1 cellular context compared by ENCODE assay signal in the genomic region with DNA sequence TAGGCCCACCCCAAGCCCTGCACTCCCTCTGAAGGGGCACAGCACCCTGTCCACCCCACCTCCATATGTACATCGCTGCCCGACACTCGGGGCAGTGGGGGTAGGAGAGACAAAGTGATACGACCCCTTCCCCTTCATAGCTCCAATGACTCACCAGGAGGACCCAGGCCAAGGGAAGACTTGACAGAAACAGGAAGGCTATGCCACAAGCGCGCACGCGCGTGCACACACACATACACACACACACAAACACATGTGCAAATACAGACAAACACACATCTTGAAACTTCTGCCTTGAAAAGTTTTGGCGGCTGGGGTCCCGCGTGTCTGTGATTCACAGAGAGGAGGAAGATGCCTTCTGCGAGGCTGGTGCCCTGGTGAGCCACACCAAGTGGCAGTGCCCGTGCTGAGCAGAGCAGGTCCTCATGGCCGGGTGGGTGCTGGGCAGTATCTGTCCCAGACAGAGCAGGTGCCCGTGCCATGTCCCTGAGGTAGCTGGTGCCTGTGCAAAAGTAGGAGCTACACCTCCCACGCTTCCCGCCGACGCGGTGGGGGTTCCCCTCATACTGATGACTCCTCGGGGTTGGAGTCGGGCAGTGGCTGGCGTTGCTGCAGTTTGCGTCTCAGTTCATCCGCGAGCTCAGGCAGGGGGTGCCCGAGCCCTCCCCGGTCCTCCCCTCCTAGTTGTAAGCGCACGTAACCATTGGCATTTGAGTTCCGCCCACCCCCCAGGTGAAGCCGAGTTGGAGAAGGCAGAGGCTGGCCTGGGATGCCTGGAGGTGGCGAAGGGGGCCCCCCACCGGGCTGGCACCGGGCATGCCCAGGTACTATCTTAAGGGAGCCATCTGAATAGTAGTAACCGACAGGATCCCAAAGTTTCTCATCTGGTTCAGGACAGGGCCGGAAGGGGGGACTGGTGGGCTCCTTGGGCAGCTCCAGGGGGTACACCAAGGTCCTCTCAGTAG.
A peak's percentile ranks its signal among the peaks of the same experiment; 100 is the strongest.
TF ChIP-seq lines count a peak whose summit lies in the region.

No MANE protein-coding gene starts in this region.

TF ChIP-seq in HepG2, 621 proteins besides CTCF, POLR2A, EP300 and RAD21:
- peak; percentile 87 for TF ChIP-seq AGO2 (optimal IDR thresholded peaks at IDR 0.05; ENCODE audit: low read depth, low read length)
- peak; percentile 32; the same call in 1 of the 2 replicates for TF ChIP-seq POLR2G (IDR thresholded peaks at IDR 0.05; ENCODE audit: low read depth, low read length)
- TF ChIP-seq, protein P1, sequence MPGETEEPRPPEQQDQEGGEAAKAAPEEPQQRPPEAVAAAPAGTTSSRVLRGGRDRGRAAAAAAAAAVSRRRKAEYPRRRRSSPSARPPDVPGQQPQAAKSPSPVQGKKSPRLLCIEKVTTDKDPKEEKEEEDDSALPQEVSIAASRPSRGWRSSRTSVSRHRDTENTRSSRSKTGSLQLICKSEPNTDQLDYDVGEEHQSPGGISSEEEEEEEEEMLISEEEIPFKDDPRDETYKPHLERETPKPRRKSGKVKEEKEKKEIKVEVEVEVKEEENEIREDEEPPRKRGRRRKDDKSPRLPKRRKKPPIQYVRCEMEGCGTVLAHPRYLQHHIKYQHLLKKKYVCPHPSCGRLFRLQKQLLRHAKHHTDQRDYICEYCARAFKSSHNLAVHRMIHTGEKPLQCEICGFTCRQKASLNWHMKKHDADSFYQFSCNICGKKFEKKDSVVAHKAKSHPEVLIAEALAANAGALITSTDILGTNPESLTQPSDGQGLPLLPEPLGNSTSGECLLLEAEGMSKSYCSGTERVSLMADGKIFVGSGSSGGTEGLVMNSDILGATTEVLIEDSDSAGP (CRISPR knock-in tag; IDR thresholded peaks at IDR 0.05; ENCODE audit: borderline replicate concordance) = 0 out of 2 replicates have a peak, but pooled peaks have one; percentile 3
- peak; percentile 88 for TF ChIP-seq HNRNPL (IDR thresholded peaks at IDR 0.05; ENCODE audit: low read depth, low read length)
- TF ChIP-seq, protein P2, sequence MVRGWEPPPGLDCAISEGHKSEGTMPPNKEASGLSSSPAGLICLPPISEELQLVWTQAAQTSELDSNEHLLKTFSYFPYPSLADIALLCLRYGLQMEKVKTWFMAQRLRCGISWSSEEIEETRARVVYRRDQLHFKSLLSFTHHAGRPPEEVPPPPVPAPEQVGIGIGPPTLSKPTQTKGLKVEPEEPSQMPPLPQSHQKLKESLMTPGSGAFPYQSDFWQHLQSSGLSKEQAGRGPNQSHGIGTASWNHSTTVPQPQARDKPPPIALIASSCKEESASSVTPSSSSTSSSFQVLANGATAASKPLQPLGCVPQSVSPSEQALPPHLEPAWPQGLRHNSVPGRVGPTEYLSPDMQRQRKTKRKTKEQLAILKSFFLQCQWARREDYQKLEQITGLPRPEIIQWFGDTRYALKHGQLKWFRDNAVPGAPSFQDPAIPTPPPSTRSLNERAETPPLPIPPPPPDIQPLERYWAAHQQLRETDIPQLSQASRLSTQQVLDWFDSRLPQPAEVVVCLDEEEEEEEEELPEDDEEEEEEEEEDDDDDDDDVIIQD (CRISPR knock-in tag; IDR thresholded peaks at IDR 0.05; ENCODE audit: low read depth) = no peak
- no peak for TF ChIP-seq SMARCC2 (IDR thresholded peaks at IDR 0.05)
- 0 out of 2 replicates have a peak, but pooled peaks have one; percentile 16 for TF ChIP-seq ZBTB38 (CRISPR knock-in tag; IDR thresholded peaks at IDR 0.05)
- TF ChIP-seq RBM22 (optimal IDR thresholded peaks at IDR 0.05; ENCODE audit: low read length) = peak; percentile 35
- TF ChIP-seq, protein P3, sequence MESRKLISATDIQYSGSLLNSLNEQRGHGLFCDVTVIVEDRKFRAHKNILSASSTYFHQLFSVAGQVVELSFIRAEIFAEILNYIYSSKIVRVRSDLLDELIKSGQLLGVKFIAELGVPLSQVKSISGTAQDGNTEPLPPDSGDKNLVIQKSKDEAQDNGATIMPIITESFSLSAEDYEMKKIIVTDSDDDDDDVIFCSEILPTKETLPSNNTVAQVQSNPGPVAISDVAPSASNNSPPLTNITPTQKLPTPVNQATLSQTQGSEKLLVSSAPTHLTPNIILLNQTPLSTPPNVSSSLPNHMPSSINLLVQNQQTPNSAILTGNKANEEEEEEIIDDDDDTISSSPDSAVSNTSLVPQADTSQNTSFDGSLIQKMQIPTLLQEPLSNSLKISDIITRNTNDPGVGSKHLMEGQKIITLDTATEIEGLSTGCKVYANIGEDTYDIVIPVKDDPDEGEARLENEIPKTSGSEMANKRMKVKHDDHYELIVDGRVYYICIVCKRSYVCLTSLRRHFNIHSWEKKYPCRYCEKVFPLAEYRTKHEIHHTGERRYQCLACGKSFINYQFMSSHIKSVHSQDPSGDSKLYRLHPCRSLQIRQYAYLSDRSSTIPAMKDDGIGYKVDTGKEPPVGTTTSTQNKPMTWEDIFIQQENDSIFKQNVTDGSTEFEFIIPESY (CRISPR knock-in tag; IDR thresholded peaks at IDR 0.05) = peak; percentile 62; the same call in 1 of the 2 replicates
- peak; percentile 74 for TF ChIP-seq RBFOX2 (IDR thresholded peaks at IDR 0.05; ENCODE audit: low read depth, low read length)
TF ChIP-seq in HepG2: peak in this region for 8.
